Comparison of ENCODE assay signal across 10 cellular contexts in the genomic region with DNA sequence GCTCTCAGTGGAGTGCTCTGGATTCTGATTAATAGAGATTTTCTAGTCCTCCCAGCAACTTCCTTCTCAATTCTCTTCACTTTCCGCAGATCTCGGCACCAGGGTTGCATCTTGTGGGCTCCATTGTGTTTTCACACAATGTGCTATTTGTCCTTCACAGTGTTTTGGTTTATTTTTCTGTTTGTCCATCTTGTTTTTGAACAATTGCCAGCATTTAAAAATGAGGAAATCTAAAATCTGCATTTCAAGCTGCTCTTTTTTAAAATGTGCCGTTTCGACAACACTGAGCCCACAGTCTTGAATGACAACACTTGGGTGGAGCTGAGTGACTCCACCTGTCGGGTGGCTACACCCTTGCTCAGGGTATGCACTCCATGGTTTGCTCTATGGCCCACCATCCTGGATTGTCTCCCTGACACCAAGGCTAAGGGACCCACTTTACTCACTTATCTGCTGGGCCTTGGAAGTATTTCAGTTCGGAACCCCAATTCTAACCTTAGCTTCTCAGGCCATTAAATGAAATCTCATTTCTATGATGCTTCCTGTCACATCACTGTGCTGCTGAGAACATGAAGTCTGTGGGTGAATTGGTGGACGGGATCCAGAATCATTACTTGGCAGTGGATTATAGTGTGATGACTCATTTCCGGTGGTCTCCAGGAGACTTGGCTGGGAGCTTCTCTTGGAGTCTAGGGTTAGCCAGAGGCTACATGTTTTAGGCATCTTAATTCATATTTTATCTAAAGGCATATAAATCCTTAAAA. TPM values are rescaled to one million over a fixed set of nuclear protein-coding genes. Genes with fewer than 3 reads are reported as not detected.
DNase-seq lines count a peak whose midpoint lies in the region; ATAC-seq, FAIRE-seq and TF ChIP-seq lines count a peak whose summit lies in the region.
"Had no signal": no experiment of that assay in that cellular context is flagged by ENCODE, and none has a peak within 500 bp of the region (broad histone marks: within the 10 kb centered on the region; RNA-seq: fewer than 3 reads in every experiment).

No MANE protein-coding gene starts in this region.

- no peaks in the 10 kb centered on the region for H3K36me3 ChIP-seq in bronchial epithelial cell (ENCODE audit: control insufficient read depth, insufficient read depth, low read length)

- TF ChIP-seq CTCF in bronchial epithelial cell (IDR thresholded peaks at IDR 0.05; ENCODE audit: insufficient read depth, low read length, severe bottlenecking) = no peak

- no peak for FAIRE-seq in bronchial epithelial cell (lab: Jason Lieb, UNC)

- H3K27me3 ChIP-seq in bronchial epithelial cell (ENCODE audit: control insufficient read depth, insufficient read depth, low read length) = no peaks in the 10 kb centered on the region

- ATAC-seq in GM21717 (IDR thresholded peaks at IDR 0.05; ENCODE audit: unreplicated experiment) = no peak
- no peak for ATAC-seq in GM18867 (IDR thresholded peaks at IDR 0.05; ENCODE audit: unreplicated experiment)
- no peak for ATAC-seq in GM19023 (IDR thresholded peaks at IDR 0.05; ENCODE audit: unreplicated experiment)

- H3K4me3 ChIP-seq in bronchial epithelial cell (ENCODE audit: low read depth, low read length) = no peak overlapping the region

- DNase-seq in DMS153 (lab: John Stamatoyannopoulos, UW) (peak; percentile 26), NCI-H1105 treated with DMSO at 0.1 percent for 48 hours (lab: John Stamatoyannopoulos, UW) (peak; percentile 70), bronchial epithelial cell (ENCODE audit: low read depth) (peak; percentile 38), medulla oblongata (ENCODE audit: extremely low spot score) (peak; percentile 60)
- DNase-seq in activated CD4-positive, alpha-beta T cell treated with anti-CD3 and anti-CD28 coated beads for 4 hours = no peak
- DNase-seq: activated effector memory CD4-positive, alpha-beta T cell treated with anti-CD3 and anti-CD28 coated beads, Interleukin-2, amount 50 U/mL, for 16 hours; GDM1 had no signal

RNA-seq across cellular contexts. Expression of a gene that starts 3.4 kb away (rescaled TPM):
- total RNA-seq in bronchial epithelial cell = 0.26 and 0.51 TPM in 2 replicates

Comparison
In these comparisons a context has a peak if more than half of its experiments do, and no peak if none do; other contexts are left out.
1. DNase-seq: peak in DMS153 (single experiment), NCI-H1105 treated with DMSO at 0.1 percent for 48 hours (single experiment), bronchial epithelial cell (single experiment) and medulla oblongata (single experiment); none in activated CD4-positive, alpha-beta T cell treated with anti-CD3 and anti-CD28 coated beads for 4 hours (0 of 2).